Comparison of ENCODE assay signal across 35 cellular contexts in genomic region chr2:138184428-138184827, GRCh38.
DNase-seq lines count a peak whose midpoint lies in the region; ATAC-seq, FAIRE-seq and TF ChIP-seq lines count a peak whose summit lies in the region.
"Had no signal": no experiment of that assay in that cellular context is flagged by ENCODE, and none has a peak within 500 bp of the region (broad histone marks: within the 10 kb centered on the region; RNA-seq: fewer than 3 reads in every experiment).

No MANE protein-coding gene starts in this region.

- TF ChIP-seq EP300 in HepG2 (IDR thresholded peaks at IDR 0.05; ENCODE audit: low read depth in 2 of 2, low read length in 2 of 2), result peak in 1 of 2 experiments; percentile 71; a peak in 1 of 4 replicates
- TF ChIP-seq EP300 in HepG2 (CRISPR knock-in tag; IDR thresholded peaks at IDR 0.05; ENCODE audit: borderline replicate concordance), result no peak
- no peak for TF ChIP-seq EP300 in upper lobe of left lung (IDR thresholded peaks at IDR 0.05)

- no peak overlapping the region for H3K9ac ChIP-seq in HepG2 (ENCODE audit: insufficient read depth, low read depth, low read length)
- H3K9ac ChIP-seq: BLaER1; BLaER1 treated with 17β-estradiol and CSF1 and Interleukin-3, amounts not matched to agents 10 nM and 100 nM had no signal

- no peak overlapping the region for H3K27ac Mint-ChIP-seq in WTC11
- H3K27ac Mint-ChIP-seq: B cell; CD14-positive monocyte; CD4-positive, alpha-beta memory T cell; CD4-positive, alpha-beta T cell; CD4-positive, CD25-positive, alpha-beta regulatory T cell; CD8-positive, alpha-beta memory T cell; CD8-positive, alpha-beta T cell had no signal

- no peaks in the 10 kb centered on the region for H3K36me3 ChIP-seq in HepG2 (replicated peaks in 1 of 2; ENCODE audit: control insufficient read depth in 1 of 2, insufficient read depth in 2 of 2, low read length in 2 of 2)
- no peaks in the 10 kb centered on the region for H3K36me3 ChIP-seq in right lobe of liver
- no peaks in the 10 kb centered on the region for H3K36me3 ChIP-seq in HEK293 (ENCODE audit: control insufficient read depth in 2 of 2, insufficient read depth in 1 of 2, low read length in 2 of 2)
- H3K36me3 ChIP-seq in upper lobe of left lung, result no peaks in the 10 kb centered on the region
- H3K36me3 ChIP-seq: BE2C; BLaER1; BLaER1 treated with 17β-estradiol and CSF1 and Interleukin-3, amounts not matched to agents 10 nM and 100 nM had no signal

- peaks cover 20% of the 10 kb centered on the region for H3K4me1 ChIP-seq in HepG2 (ENCODE audit: insufficient read depth, low read length)
- H3K4me1 ChIP-seq in right lobe of liver, result no peaks in the 10 kb centered on the region
- H3K4me1 ChIP-seq in HEK293 (ENCODE audit: control insufficient read depth, insufficient read depth, low read length), result no peaks in the 10 kb centered on the region
- no peaks in the 10 kb centered on the region for H3K4me1 ChIP-seq in upper lobe of left lung
- H3K4me1 ChIP-seq: A549; BE2C; BLaER1; BLaER1 treated with 17β-estradiol and CSF1 and Interleukin-3, amounts not matched to agents 10 nM and 100 nM had no signal

- ATAC-seq in HepG2, result peak; percentile 81
- ATAC-seq in right lobe of liver, result no peak
- no peak for ATAC-seq in WTC11
- ATAC-seq in upper lobe of left lung (ENCODE audit: low FRiP score in 2 of 2), result no peak
- ATAC-seq: A549; CD8-positive, alpha-beta T cell had no signal

- no peaks in the 10 kb centered on the region for H3K9me3 ChIP-seq in HepG2 (ENCODE audit: low read length)
- H3K9me3 ChIP-seq in right lobe of liver, result no peaks in the 10 kb centered on the region
- H3K9me3 ChIP-seq in HEK293 (ENCODE audit: control insufficient read depth, insufficient read depth, low read depth, low read length), result no peaks in the 10 kb centered on the region
- H3K9me3 ChIP-seq in upper lobe of left lung, result no peaks in the 10 kb centered on the region
- H3K9me3 ChIP-seq: A549; BE2C; BLaER1; BLaER1 treated with 17β-estradiol and CSF1 and Interleukin-3, amounts not matched to agents 10 nM and 100 nM; Caco-2 had no signal

- no peaks in the 10 kb centered on the region for H3K27me3 ChIP-seq in HepG2 (ENCODE audit: control insufficient read depth in 1 of 2, insufficient read depth in 2 of 2, low read length in 2 of 2)
- no peaks in the 10 kb centered on the region for H3K27me3 ChIP-seq in right lobe of liver
- no peaks in the 10 kb centered on the region for H3K27me3 ChIP-seq in upper lobe of left lung
- H3K27me3 ChIP-seq: BE2C; BLaER1; BLaER1 treated with 17β-estradiol and CSF1 and Interleukin-3, amounts not matched to agents 10 nM and 100 nM had no signal

- no peak overlapping the region for H3K4me2 ChIP-seq in HepG2 (ENCODE audit: low read depth, low read length)
- H3K4me2 ChIP-seq: A549; BLaER1; BLaER1 treated with 17β-estradiol and CSF1 and Interleukin-3, amounts not matched to agents 10 nM and 100 nM had no signal

- in situ Hi-C loops in HepG2 (cut with HindIII; ENCODE audit: extremely low pct_ligation_motif_present, low pct_unique_long_range_greater_than_20kb), result no loop called here

- POLR2A ChIA-PET in HepG2 (lab: Yijun Ruan, JAX) (no interaction called here), HEK293 (lab: Yijun Ruan, JAX) (no interaction called here), WTC11 (lab: Charles Lee) (no interaction called here)

- no peak overlapping the region for H3K4me3 Mint-ChIP-seq in WTC11
- H3K4me3 Mint-ChIP-seq: B cell; CD14-positive monocyte; CD4-positive, alpha-beta memory T cell; CD4-positive, alpha-beta T cell; CD4-positive, CD25-positive, alpha-beta regulatory T cell; CD8-positive, alpha-beta memory T cell; CD8-positive, alpha-beta T cell had no signal

- no peaks in the 10 kb centered on the region for H3K27me3 Mint-ChIP-seq in WTC11 (ENCODE audit: low read depth)
- H3K27me3 Mint-ChIP-seq: B cell; CD4-positive, alpha-beta memory T cell; CD4-positive, alpha-beta T cell; CD4-positive, CD25-positive, alpha-beta regulatory T cell; CD8-positive, alpha-beta memory T cell had no signal

- 5% methylated on average over 1 of the region's 1 CpG for WGBS in HepG2 (ENCODE audit: low lambda C conversion rate)
- 25% methylated on average over 1 of the region's 1 CpG for WGBS in right lobe of liver (ENCODE audit: insufficient coverage, low coverage, low lambda C conversion rate, missing lambda C conversion rate)
- WGBS in upper lobe of left lung, 2 donors, result 80 to 88% methylated on average over 1 of the region's 1 CpG

- intact Hi-C loops in HepG2 (cut with micrococcal nuclease; ENCODE audit: unreplicated experiment), result loop anchor here (5.0 kb wide), 2 partner anchors 93 to 318 kb away; partner anchors contain the start of gene SPOPL
- intact Hi-C loops in right lobe of liver (cut with DNase I), result no loop called here

- no peak overlapping the region for H3K27ac ChIP-seq in HepG2 (ENCODE audit: extremely low read length, insufficient read depth, low read length)
- no peak overlapping the region for H3K27ac ChIP-seq in right lobe of liver
- no peak overlapping the region for H3K27ac ChIP-seq in HEK293 (ENCODE audit: extremely low read depth, low read depth, low read length)
- H3K27ac ChIP-seq in upper lobe of left lung, result no peak overlapping the region
- H3K27ac ChIP-seq: 22Rv1; A549; BLaER1; BLaER1 treated with 17β-estradiol and CSF1 and Interleukin-3, amounts not matched to agents 10 nM and 100 nM; C4-2B had no signal

- TF ChIP-seq CTCF in HepG2 (CRISPR knock-in tag; IDR thresholded peaks at IDR 0.05) (no peak), right lobe of liver (IDR thresholded peaks at IDR 0.05) (no peak), HEK293 (tag by site-specific recombination; IDR thresholded peaks at IDR 0.05) (no peak), WTC11 (IDR thresholded peaks at IDR 0.05) (no peak), upper lobe of left lung (IDR thresholded peaks at IDR 0.05) (no peak)

- H3K79me2 ChIP-seq in HepG2 (ENCODE audit: insufficient read depth, low read length), result no peaks in the 10 kb centered on the region

- H3K9me3 Mint-ChIP-seq in WTC11, result no peaks in the 10 kb centered on the region

- no peak overlapping the region for H2AFZ ChIP-seq in HepG2 (ENCODE audit: low read length)

- BruUV-seq in HepG2 (replicated peaks; lab: Mats Ljungman, UMichigan), result no TSS peak

- FAIRE-seq in HepG2 (lab: Jason Lieb, UNC), result no peak
- FAIRE-seq: A204.1, A549, D721Med had no signal

- H3K4me1 Mint-ChIP-seq in WTC11, result peaks cover 56% of the 10 kb centered on the region
- H3K4me1 Mint-ChIP-seq: B cell; CD14-positive monocyte; CD4-positive, alpha-beta memory T cell; CD4-positive, CD25-positive, alpha-beta regulatory T cell; CD8-positive, alpha-beta memory T cell had no signal

- H3K4me3 ChIP-seq in HepG2 (replicated peaks in 1 of 3; ENCODE audit: insufficient read depth in 1 of 3, low read depth in 2 of 3, low read length in 3 of 3) (no peak overlapping the region), right lobe of liver (no peak overlapping the region), HEK293 (ENCODE audit: low read depth, low read length) (no peak overlapping the region), upper lobe of left lung (no peak overlapping the region)
- H3K4me3 ChIP-seq: A549; BLaER1; BLaER1 treated with 17β-estradiol and CSF1 and Interleukin-3, amounts not matched to agents 10 nM and 100 nM had no signal

- H4K20me1 ChIP-seq in HepG2 (ENCODE audit: insufficient read depth, low read length), result no peaks in the 10 kb centered on the region
- H4K20me1 ChIP-seq: BLaER1; BLaER1 treated with 17β-estradiol and CSF1 and Interleukin-3, amounts not matched to agents 10 nM and 100 nM had no signal

- DNase-seq in HepG2 (ENCODE audit: low spot score), result peak; percentile 25
- DNase-seq in right lobe of liver, result no peak
- DNase-seq in WTC11 (ENCODE audit: low spot score), result no peak
- DNase-seq in upper lobe of left lung, result no peak
- DNase-seq in T-helper 9 cell, result no peak
- DNase-seq: 8988T; ACHN; AML-193; BE2C; C1 segment of cervical spinal cord; Caco-2; Calu3; CD4-positive, alpha-beta memory T cell; CD4-positive, alpha-beta T cell; CD4-positive, CD25-positive, alpha-beta regulatory T cell; CD8-positive, alpha-beta memory T cell; CD8-positive, alpha-beta T cell; COR-L47; DMS 273 treated with DMSO at 0.1 percent for 48 hours; DMS153; DMS53; DMS79; DMS79 treated with DMSO at 0.1 percent for 48 hours; DND-41; EL had no signal

- TF ChIP-seq POLR2A in HepG2 (IDR thresholded peaks at IDR 0.05; ENCODE audit: insufficient read depth in 1 of 2, low read depth in 2 of 2, low read length in 2 of 2) (no peak), right lobe of liver (IDR thresholded peaks at IDR 0.05) (no peak), upper lobe of left lung (IDR thresholded peaks at IDR 0.05) (no peak)

- no peak for TF ChIP-seq RAD21 in HepG2 (CRISPR knock-in tag; IDR thresholded peaks at IDR 0.05)

- no peaks in the 10 kb centered on the region for H3K36me3 Mint-ChIP-seq in WTC11
- H3K36me3 Mint-ChIP-seq: CD14-positive monocyte; CD4-positive, alpha-beta memory T cell; CD4-positive, CD25-positive, alpha-beta regulatory T cell; CD8-positive, alpha-beta T cell had no signal

- CTCF ChIA-PET in HepG2 (lab: Yijun Ruan, JAX; ENCODE audit: low intra/inter-chr PET ratio, low total read pairs), result no interaction called here
- CTCF ChIA-PET in HEK293 (lab: Yijun Ruan, JAX), result interaction anchor here (0.6 kb wide), 1 partner anchor 24 kb away, joined by 3 read pairs; no protein-coding TSS in a partner anchor
- CTCF ChIA-PET in WTC11 (lab: Charles Lee), result interaction anchor here (0.7 kb wide), 1 partner anchor 64 kb away, joined by 3 read pairs; no protein-coding TSS in a partner anchor

TF ChIP-seq in HepG2, 621 proteins besides CTCF, POLR2A, EP300 and RAD21 (continues in another document):
- TF ChIP-seq ZMYM2 (CRISPR knock-in tag; IDR thresholded peaks at IDR 0.05) (0 out of 2 replicates have a peak, but pooled peaks have one; percentile 54), FOXO1 (CRISPR knock-in tag; IDR thresholded peaks at IDR 0.05) (peak; percentile 37; the same call in 1 of the 2 replicates)

TF ChIP-seq in HEK293, 187 proteins besides CTCF, POLR2A, EP300 and RAD21:
- TF ChIP-seq HOXC10 (CRISPR knock-in tag; IDR thresholded peaks at IDR 0.05) (no peak), ZNF585B (tag by site-specific recombination; IDR thresholded peaks at IDR 0.05) (0 out of 2 replicates have a peak, but pooled peaks have one; percentile 21)

TF ChIP-seq in WTC11, 78 proteins besides CTCF, POLR2A, EP300 and RAD21:
- TF ChIP-seq GABPB1 (CRISPR knock-in tag; IDR thresholded peaks at IDR 0.05) (peak; percentile 32; the same call in 1 of the 2 replicates), ZBTB21 (CRISPR knock-in tag; IDR thresholded peaks at IDR 0.05; ENCODE audit: borderline replicate concordance) (no peak)
